29 cellular contexts compared by ENCODE assay signal in genomic region chr2:112723556-112723940, GRCh38. TPM values are rescaled to one million over a fixed set of nuclear protein-coding genes. Genes with fewer than 3 reads are reported as not detected.
"Had no signal": no experiment of that assay in that cellular context is flagged by ENCODE, and none has a peak within 500 bp of the region (broad histone marks: within the 10 kb centered on the region; RNA-seq: fewer than 3 reads in every experiment).

No MANE protein-coding gene starts in this region.

- H3K27me3 ChIP-seq: colonic mucosa, esophagus squamous epithelium, gastrocnemius medialis, left lung had no signal

- H3K9me3 Mint-ChIP-seq: effector memory CD8-positive, alpha-beta T cell; endodermal cell; mesothelial cell of epicardium had no signal

- H3K36me3 ChIP-seq: colonic mucosa, esophagus squamous epithelium, gastrocnemius medialis, heart right ventricle, left lung, lower lobe of right lung had no signal

- DNase-seq: colonic mucosa; effector CD8-positive, alpha-beta T cell; effector memory CD8-positive, alpha-beta T cell; endodermal cell; erythroblast; esophagus squamous epithelium; foreskin fibroblast; foreskin melanocyte; gastrocnemius medialis; glutamatergic neuron; heart right ventricle; hippocampal formation; left cardiac atrium; left ventricle myocardium superior; lower lobe of right lung; mesenchymal stem cell; mucosa of descending colon had no signal

- H3K27ac ChIP-seq: colonic mucosa, epithelial cell of prostate, esophagus squamous epithelium, gastrocnemius medialis, heart right ventricle, left lung, lower lobe of right lung had no signal

- H3K27ac Mint-ChIP-seq: mesothelial cell of epicardium had no signal

- H3K4me1 ChIP-seq: colonic mucosa, gastrocnemius medialis had no signal

- H3K9me3 ChIP-seq: colonic mucosa, esophagus squamous epithelium, gastrocnemius medialis, heart right ventricle, left lung, lower lobe of right lung, mucosa of descending colon had no signal

- H3K36me3 Mint-ChIP-seq: mesothelial cell of epicardium had no signal

- ATAC-seq: effector memory CD8-positive, alpha-beta T cell; esophagus mucosa; gastrocnemius medialis; heart right ventricle; left cardiac atrium; left lung; left ventricle myocardium superior; lower lobe of right lung; mucosa of descending colon had no signal

- H3K4me3 ChIP-seq: colonic mucosa, esophagus squamous epithelium, gastrocnemius medialis, heart right ventricle, left lung, lower lobe of right lung, mucosa of descending colon had no signal

- H3K4me3 Mint-ChIP-seq: effector memory CD8-positive, alpha-beta T cell; endodermal cell; mesothelial cell of epicardium had no signal

RNA-seq across cellular contexts. Expression of gene NT5DC4, which starts 2.7 kb away (rescaled TPM):
- total RNA-seq: chondrocyte, colonic mucosa, dermis microvascular lymphatic vessel endothelial cell, endodermal cell, esophagus mucosa, esophagus squamous epithelium, gastrocnemius medialis, glomerular endothelial cell, kidney epithelial cell, left cardiac atrium, left ventricle myocardium superior, lower leg skin, lung microvascular endothelial cell, mesenteric fat pad, mesothelial cell of epicardium, mucosa of descending colon, myocyte had no signal
- polyA plus RNA-seq: heart right ventricle had no signal

RNA-seq across cellular contexts. Expression of gene CKAP2L, which starts 40.9 kb away (rescaled TPM):
- total RNA-seq: mesenteric fat pad had no signal
